Comparison of ENCODE assay signal across 24 cellular contexts in the genomic region with DNA sequence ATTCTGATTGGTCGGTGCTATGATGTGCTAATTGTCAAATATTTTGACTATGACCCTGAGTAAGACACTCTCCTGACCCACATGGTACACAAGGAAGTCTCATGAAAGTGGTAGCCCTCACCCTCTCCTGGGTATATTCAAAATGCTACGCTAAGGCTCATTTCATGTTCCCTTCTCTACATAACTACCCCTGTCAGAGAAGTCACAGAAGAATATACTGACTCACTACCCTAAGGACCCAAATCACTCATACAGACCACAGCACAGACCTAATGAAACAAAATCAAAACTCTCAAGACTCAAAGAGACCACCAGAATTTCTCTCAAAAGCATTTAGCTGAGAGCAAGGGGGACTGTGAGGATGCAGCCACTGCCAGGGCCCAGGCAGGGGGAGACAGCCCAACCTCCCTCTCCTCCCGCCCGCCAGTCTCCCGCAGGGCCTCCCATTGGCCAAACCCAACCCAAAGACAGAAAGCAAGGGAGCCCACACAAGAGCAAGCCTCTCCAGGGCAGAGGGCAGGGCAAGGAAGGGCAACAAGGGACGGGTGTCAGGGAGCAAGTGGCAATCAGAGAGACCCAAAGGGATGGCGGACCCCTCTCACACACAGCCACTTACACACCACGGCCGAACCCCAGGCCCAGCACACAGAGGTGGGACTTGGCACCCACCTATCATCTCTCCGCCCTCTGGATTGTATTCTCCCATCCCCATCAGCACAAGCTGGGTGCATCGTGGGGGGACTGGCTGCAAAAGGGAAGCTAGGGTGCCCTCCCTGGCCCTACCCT. TPM values are rescaled to one million over a fixed set of nuclear protein-coding genes. Genes with fewer than 3 reads are reported as not detected.
"Had no signal": no experiment of that assay in that cellular context is flagged by ENCODE, and none has a peak within 500 bp of the region (broad histone marks: within the 10 kb centered on the region; RNA-seq: fewer than 3 reads in every experiment).

No MANE protein-coding gene starts in this region.

- H3K27ac Mint-ChIP-seq: activated B cell treated with CpG ODN at 0.5 μM for 24 hours; activated CD4-positive, alpha-beta memory T cell treated with anti-CD3 and anti-CD28 coated beads for 36 hours; activated CD4-positive, alpha-beta T cell treated with anti-CD3 and anti-CD28 coated beads for 36 hours; activated naive CD4-positive, alpha-beta T cell treated with anti-CD3 and anti-CD28 coated beads, Interleukin-2, amount 50 U/mL, for 24 hours; immature natural killer cell had no signal

- H3K36me3 ChIP-seq: brain microvascular endothelial cell, sigmoid colon, stomach, suprapubic skin, tibial nerve had no signal

- H3K4me2 ChIP-seq: smooth muscle cell had no signal

- H3K4me1 Mint-ChIP-seq: activated B cell treated with CpG ODN at 0.5 μM for 24 hours; activated CD4-positive, alpha-beta T cell treated with anti-CD3 and anti-CD28 coated beads for 36 hours; activated naive CD4-positive, alpha-beta T cell treated with anti-CD3 and anti-CD28 coated beads, Interleukin-2, amount 50 U/mL, for 24 hours; immature natural killer cell; naive B cell had no signal

- H3K9me3 ChIP-seq: sigmoid colon, suprapubic skin had no signal

- H3K4me3 ChIP-seq: lung, sigmoid colon, smooth muscle cell, stomach, suprapubic skin, tibial nerve had no signal

- H3K9me3 Mint-ChIP-seq: activated naive CD4-positive, alpha-beta T cell treated with anti-CD3 and anti-CD28 coated beads, Interleukin-2, amount 50 U/mL, for 24 hours had no signal

- H3K27me3 ChIP-seq: sigmoid colon, stomach, suprapubic skin, tibial nerve had no signal

- H3K27me3 Mint-ChIP-seq: activated CD4-positive, alpha-beta memory T cell treated with anti-CD3 and anti-CD28 coated beads for 36 hours; activated naive CD4-positive, alpha-beta T cell treated with anti-CD3 and anti-CD28 coated beads, Interleukin-2, amount 50 U/mL, for 24 hours; naive B cell had no signal

- DNase-seq: activated B cell treated with CpG ODN at 0.5 μM for 24 hours; activated CD4-positive, alpha-beta memory T cell treated with anti-CD3 and anti-CD28 coated beads for 36 hours; activated CD4-positive, alpha-beta T cell treated with anti-CD3 and anti-CD28 coated beads for 36 hours; activated gamma-delta T cell; brain microvascular endothelial cell; effector CD8-positive, alpha-beta T cell; foreskin keratinocyte; immature natural killer cell; naive B cell; occipital lobe; stimulated activated CD4-positive, alpha-beta T cell treated with anti-CD3 and anti-CD28 coated beads, Interleukin-4, amount 100 ng/mL, for 24 hours; stomach; T-helper 9 cell had no signal

- H3K27ac ChIP-seq: brain microvascular endothelial cell, foreskin keratinocyte, sigmoid colon, stomach, suprapubic skin, tibial nerve had no signal

- H3K4me3 Mint-ChIP-seq: activated B cell treated with CpG ODN at 0.5 μM for 24 hours; activated CD4-positive, alpha-beta memory T cell treated with anti-CD3 and anti-CD28 coated beads for 36 hours; activated CD4-positive, alpha-beta T cell treated with anti-CD3 and anti-CD28 coated beads for 36 hours; activated naive CD4-positive, alpha-beta T cell treated with anti-CD3 and anti-CD28 coated beads, Interleukin-2, amount 50 U/mL, for 24 hours; immature natural killer cell; naive B cell had no signal

- H3K4me1 ChIP-seq: foreskin keratinocyte, sigmoid colon, stomach, tibial nerve had no signal

- ATAC-seq: activated CD4-positive, alpha-beta T cell treated with anti-CD3 and anti-CD28 coated beads for 36 hours; foreskin keratinocyte; left lobe of liver had no signal

- H3K36me3 Mint-ChIP-seq: activated CD4-positive, alpha-beta memory T cell treated with anti-CD3 and anti-CD28 coated beads for 36 hours; activated naive CD4-positive, alpha-beta T cell treated with anti-CD3 and anti-CD28 coated beads, Interleukin-2, amount 50 U/mL, for 24 hours; immature natural killer cell; naive B cell had no signal

RNA-seq across cellular contexts. Expression of gene MEGF11, which starts 41.7 kb away (rescaled TPM):
- total RNA-seq: activated B cell treated with CpG ODN at 0.5 μM for 24 hours; activated CD4-positive, alpha-beta memory T cell treated with anti-CD3 and anti-CD28 coated beads for 36 hours; activated CD4-positive, alpha-beta T cell treated with anti-CD3 and anti-CD28 coated beads for 36 hours; aorta; dermis blood vessel endothelial cell; foreskin keratinocyte; left lobe of liver; mesenteric fat pad; sigmoid colon; smooth muscle cell had no signal
- polyA plus RNA-seq: aorta, esophagus, foreskin keratinocyte, immature natural killer cell had no signal
